ENCODE assay signal across 8 cellular contexts in the genomic region with DNA sequence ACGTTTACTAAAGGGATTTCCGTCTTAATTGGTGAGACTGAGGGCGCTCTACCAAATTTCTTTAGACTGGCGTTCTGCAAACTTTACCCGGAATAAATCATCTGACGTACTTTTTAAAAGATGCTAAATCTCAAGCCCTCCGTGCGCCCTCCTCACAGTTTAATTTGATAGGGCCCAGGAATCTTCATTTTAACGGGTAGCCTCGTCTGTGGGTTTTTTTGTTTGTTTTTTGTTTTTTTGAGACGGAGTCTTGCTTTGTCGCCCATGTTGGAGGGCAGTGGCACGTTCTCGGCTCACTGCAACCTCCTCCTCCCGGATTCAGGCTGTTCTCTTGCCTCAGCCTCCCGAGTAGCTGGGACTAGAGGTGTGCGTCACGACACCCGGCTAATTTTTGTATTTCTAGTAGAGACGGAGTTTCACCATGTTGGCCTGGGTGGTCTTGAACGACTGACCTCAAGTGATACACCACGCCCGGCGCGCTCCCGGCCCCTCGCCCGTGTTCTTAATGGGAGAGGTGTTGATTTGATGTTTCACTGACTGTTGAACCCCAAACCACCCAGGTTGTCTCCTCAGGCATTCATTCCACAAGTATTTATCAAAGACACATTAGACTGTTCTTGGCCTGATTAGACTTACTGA. TPM values are rescaled to one million over a fixed set of nuclear protein-coding genes. Genes with fewer than 3 reads are reported as not detected.
A peak's percentile ranks its signal among the peaks of the same experiment; 100 is the strongest.
DNase-seq lines count a peak whose midpoint lies in the region; ATAC-seq and TF ChIP-seq lines count a peak whose summit lies in the region.

No MANE protein-coding gene starts in this region.

- H3K27ac Mint-ChIP-seq in mesothelial cell of epicardium = peak overlapping the region; percentile 100

- peaks cover 16% of the 10 kb centered on the region for H3K4me1 Mint-ChIP-seq in mesothelial cell of epicardium

- no peaks in the 10 kb centered on the region for H3K9me3 Mint-ChIP-seq in mesothelial cell of epicardium

- H3K36me3 Mint-ChIP-seq in mesothelial cell of epicardium = peaks cover 1% of the 10 kb centered on the region

- H3K4me3 Mint-ChIP-seq in mesothelial cell of epicardium = peak overlapping the region; percentile 96

- no peak for TF ChIP-seq POLR2A in heart left ventricle (IDR thresholded peaks at IDR 0.05)
- TF ChIP-seq POLR2A in breast epithelium (IDR thresholded peaks at IDR 0.05) = no peak
- TF ChIP-seq POLR2A in uterus (IDR thresholded peaks at IDR 0.05) = no peak

- H3K4me1 ChIP-seq in heart left ventricle = peaks cover 0 to 36% (median 18%) of the 10 kb centered on the region in 12 donors
- peaks cover 0 to 4% of the 10 kb centered on the region in 2 donors for H3K4me1 ChIP-seq in breast epithelium
- H3K4me1 ChIP-seq in uterus = peaks cover 4 to 5% of the 10 kb centered on the region in 2 donors

- H3K4me3 ChIP-seq in heart left ventricle = peak overlapping the region; percentile 65 to 100 (median 94)
- H3K4me3 ChIP-seq in breast epithelium = peak overlapping the region; percentile 93 to 96 (median 95)
- peak overlapping the region; percentile 81 to 92 for H3K4me3 ChIP-seq in uterus

- H3K36me3 ChIP-seq in heart left ventricle (peaks cover 0 to 15% (median 5%) of the 10 kb centered on the region in 9 donors), breast epithelium (no peaks in the 10 kb centered on the region), uterus (no peaks in the 10 kb centered on the region)

- H3K27ac ChIP-seq in heart left ventricle = peak overlapping the region in 11 of 12 donors; percentile 95 to 100 (median 99)
- H3K27ac ChIP-seq in breast epithelium = peak overlapping the region; percentile 98 to 99
- peak overlapping the region; percentile 95 to 98 for H3K27ac ChIP-seq in uterus

- no peak for ATAC-seq in heart left ventricle
- no peak for ATAC-seq in Right ventricle myocardium inferior
- ATAC-seq in GM21619 (IDR thresholded peaks at IDR 0.05; ENCODE audit: unreplicated experiment) = no peak

- no peaks in the 10 kb centered on the region for H3K9me3 ChIP-seq in heart left ventricle
- H3K9me3 ChIP-seq in breast epithelium = no peaks in the 10 kb centered on the region
- H3K9me3 ChIP-seq in uterus = no peaks in the 10 kb centered on the region

- no peaks in the 10 kb centered on the region for H3K27me3 Mint-ChIP-seq in mesothelial cell of epicardium (ENCODE audit: low read depth)

- WGBS in heart left ventricle, 4 donors = 79 to 81% (median 80%) methylated on average over 28 of the region's 28 CpGs

- intact Hi-C loops in heart left ventricle (cut with DNase I) (loop anchor here in 4 of 10 donors (2.0 to 10.0 kb wide), 5 partner anchors 27 to 727 kb away; a partner anchor contains a TSS), Right ventricle myocardium inferior (cut with DNase I) (loop anchor here (10.0 kb wide), 1 partner anchor 727 kb away; no protein-coding TSS in a partner anchor), breast epithelium (cut with DNase I; ENCODE audit: low total_unique reads) (no loop called here), uterus (cut with DNase I; ENCODE audit: low total_unique reads) (loop anchor here (10.0 kb wide), 1 partner anchor 73 kb away; no protein-coding TSS in a partner anchor)

- TF ChIP-seq CTCF in heart left ventricle (IDR thresholded peaks at IDR 0.05) (no peak), breast epithelium (IDR thresholded peaks at IDR 0.05) (no peak), mesothelial cell of epicardium (IDR thresholded peaks at IDR 0.05; ENCODE audit: unreplicated experiment) (no peak), uterus (IDR thresholded peaks at IDR 0.05) (no peak)

- H3K27me3 ChIP-seq in heart left ventricle (no peaks in the 10 kb centered on the region), breast epithelium (no peaks in the 10 kb centered on the region), uterus (no peaks in the 10 kb centered on the region)

- DNase-seq in heart left ventricle (no peak), Right ventricle myocardium inferior (ENCODE audit: missing footprints) (no peak), breast epithelium (ENCODE audit: low spot score in 2 of 2) (no peak), mesothelial cell of epicardium (ENCODE audit: low spot score in 2 of 2, unreplicated experiment in 2 of 2) (no peak), uterus (peak in 1 of 2 donors; percentile 17), GDM1 (lab: John Stamatoyannopoulos, UW) (no peak), NCI-H748 (lab: John Stamatoyannopoulos, UW; ENCODE audit: unreplicated experiment) (no peak)

RNA-seq across cellular contexts. Expression of a gene that starts 1.3 kb away (rescaled TPM):
- total RNA-seq in heart left ventricle (10 to 100 TPM in 6 of 9 donors, 1 to 10 TPM in 3; 7.0 to 14.8 (median 10.3) TPM), Right ventricle myocardium inferior (8.9 TPM), breast epithelium (1 to 10 TPM; 3.9 to 9.7 (median 8.2) TPM), mesothelial cell of epicardium (13.1 to 16.4 TPM (median 14.6 TPM) in 3 replicates), uterus (10 to 100 TPM in 1 of 4 donors, 1 to 10 TPM in 1, not detected in 2; 2.8 to 20.0 TPM)
- 10 to 100 TPM in 1 of 2 donors, 1 to 10 TPM in 1; 1.9 to 11.9 TPM for polyA plus RNA-seq in heart left ventricle

RNA-seq across cellular contexts. Expression of a gene that starts 1.6 kb away (rescaled TPM):
- total RNA-seq in heart left ventricle (100 to 1,000 TPM in 8 of 9 donors, 10 to 100 TPM in 1; 89.0 to 182 (median 132) TPM), Right ventricle myocardium inferior (130 TPM), breast epithelium (10 to 100 TPM; 27.5 to 38.5 (median 31.5) TPM), mesothelial cell of epicardium (33.2 to 35.1 TPM (median 34.0 TPM) in 3 replicates), uterus (100 to 1,000 TPM in 1 of 4 donors, 10 to 100 TPM in 2, 1 to 10 TPM in 1; 1.5 to 204 (median 23.6) TPM)
- polyA plus RNA-seq in heart left ventricle = 100 to 1,000 TPM; 196 to 377 TPM

RNA-seq across cellular contexts. Expression of a gene that starts 27.4 kb away (rescaled TPM):
- total RNA-seq in heart left ventricle (10 to 100 TPM; 22.3 to 36.0 (median 28.5) TPM), Right ventricle myocardium inferior (21.2 TPM), breast epithelium (10 to 100 TPM; 37.4 to 54.9 (median 42.6) TPM), mesothelial cell of epicardium (43.1 to 45.6 TPM (median 43.2 TPM) in 3 replicates), uterus (10 to 100 TPM; 17.2 to 51.8 (median 29.8) TPM)
- polyA plus RNA-seq in heart left ventricle = 10 to 100 TPM in 1 of 2 donors, 1 to 10 TPM in 1; 6.4 to 27.3 TPM
